ENCODE assay signal across 1 cellular context in the genomic region with DNA sequence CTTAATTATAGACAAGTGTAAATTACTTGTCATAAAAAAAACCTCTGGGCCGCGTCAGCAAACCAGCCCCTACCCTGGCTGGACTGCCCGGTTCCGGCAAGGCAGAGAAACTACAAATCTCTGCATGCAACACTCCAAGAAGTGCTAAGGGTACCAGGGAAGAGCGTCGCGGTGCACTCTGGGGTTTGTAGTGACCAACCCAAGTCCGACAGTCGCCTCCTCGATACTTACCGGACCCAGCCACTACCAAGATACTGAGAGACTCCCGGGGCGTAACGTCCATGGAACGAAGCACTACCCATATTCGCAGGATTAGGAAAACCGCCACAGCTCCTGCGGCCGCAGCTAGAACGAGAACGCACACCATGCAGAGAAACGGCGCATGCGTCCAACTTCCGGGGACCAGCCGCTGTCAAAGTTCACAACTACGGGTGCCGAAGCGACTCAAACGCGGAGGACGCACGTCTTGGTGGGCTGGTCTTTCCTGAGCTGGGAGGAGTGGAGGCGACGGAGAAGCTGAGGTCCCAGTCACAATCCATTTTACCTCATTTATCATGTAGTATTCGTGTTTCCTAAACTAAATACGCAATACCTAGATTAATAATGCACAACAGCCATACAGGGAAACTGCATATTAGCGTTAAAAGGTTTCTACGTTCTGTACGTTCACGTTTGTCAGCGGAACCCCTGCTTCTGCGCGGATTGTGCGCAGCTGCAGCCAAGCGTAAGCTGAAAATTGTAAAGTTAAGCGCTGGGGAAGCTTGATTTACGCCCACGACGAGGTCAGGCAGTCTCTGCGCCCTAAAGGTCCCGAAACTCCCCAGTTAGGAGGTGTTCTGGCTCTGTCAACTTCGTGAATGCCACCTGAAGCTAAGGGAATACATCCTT.
TF ChIP-seq lines count a peak whose summit lies in the region.

A gene with protein sequence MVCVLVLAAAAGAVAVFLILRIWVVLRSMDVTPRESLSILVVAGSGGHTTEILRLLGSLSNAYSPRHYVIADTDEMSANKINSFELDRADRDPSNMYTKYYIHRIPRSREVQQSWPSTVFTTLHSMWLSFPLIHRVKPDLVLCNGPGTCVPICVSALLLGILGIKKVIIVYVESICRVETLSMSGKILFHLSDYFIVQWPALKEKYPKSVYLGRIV (minus strand): TSS at position 420 of the 888 bp plus-strand sequence. CDS start 53 bp downstream, at position 367.

TF ChIP-seq in GM12878, 131 proteins besides CTCF, POLR2A, EP300 and RAD21 (continued from another document and continues in another):
- TF ChIP-seq EGR1 (IDR thresholded peaks at IDR 0.05; ENCODE audit: borderline replicate concordance in 1 of 2, low read depth in 2 of 2, low read length in 2 of 2): peak in 1 of 2 experiments; percentile 37; a peak in 1 of 3 replicates
- TF ChIP-seq, protein P1, sequence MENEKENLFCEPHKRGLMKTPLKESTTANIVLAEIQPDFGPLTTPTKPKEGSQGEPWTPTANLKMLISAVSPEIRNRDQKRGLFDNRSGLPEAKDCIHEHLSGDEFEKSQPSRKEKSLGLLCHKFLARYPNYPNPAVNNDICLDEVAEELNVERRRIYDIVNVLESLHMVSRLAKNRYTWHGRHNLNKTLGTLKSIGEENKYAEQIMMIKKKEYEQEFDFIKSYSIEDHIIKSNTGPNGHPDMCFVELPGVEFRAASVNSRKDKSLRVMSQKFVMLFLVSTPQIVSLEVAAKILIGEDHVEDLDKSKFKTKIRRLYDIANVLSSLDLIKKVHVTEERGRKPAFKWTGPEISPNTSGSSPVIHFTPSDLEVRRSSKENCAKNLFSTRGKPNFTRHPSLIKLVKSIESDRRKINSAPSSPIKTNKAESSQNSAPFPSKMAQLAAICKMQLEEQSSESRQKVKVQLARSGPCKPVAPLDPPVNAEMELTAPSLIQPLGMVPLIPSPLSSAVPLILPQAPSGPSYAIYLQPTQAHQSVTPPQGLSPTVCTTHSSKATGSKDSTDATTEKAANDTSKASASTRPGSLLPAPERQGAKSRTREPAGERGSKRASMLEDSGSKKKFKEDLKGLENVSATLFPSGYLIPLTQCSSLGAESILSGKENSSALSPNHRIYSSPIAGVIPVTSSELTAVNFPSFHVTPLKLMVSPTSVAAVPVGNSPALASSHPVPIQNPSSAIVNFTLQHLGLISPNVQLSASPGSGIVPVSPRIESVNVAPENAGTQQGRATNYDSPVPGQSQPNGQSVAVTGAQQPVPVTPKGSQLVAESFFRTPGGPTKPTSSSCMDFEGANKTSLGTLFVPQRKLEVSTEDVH (IDR thresholded peaks at IDR 0.05; ENCODE audit: low read depth, partially characterized antibody): no peak
- TF ChIP-seq RAD51 (IDR thresholded peaks at IDR 0.05): no peak
- no peak for TF ChIP-seq MTA3 (IDR thresholded peaks at IDR 0.05; ENCODE audit: borderline replicate concordance, low read length)
- peak; percentile 64 for TF ChIP-seq GABPA (IDR thresholded peaks at IDR 0.05; ENCODE audit: low read depth)
- TF ChIP-seq EED (IDR thresholded peaks at IDR 0.05; ENCODE audit: low read depth): no peak
- TF ChIP-seq CHD1 (IDR thresholded peaks at IDR 0.05; ENCODE audit: low read depth, low read length): no peak
- no peak for TF ChIP-seq TCF3 (IDR thresholded peaks at IDR 0.05; ENCODE audit: borderline replicate concordance, insufficient read depth, low read depth, low read length)
- no peak for TF ChIP-seq BACH1 (IDR thresholded peaks at IDR 0.05; ENCODE audit: borderline replicate concordance)
- TF ChIP-seq MXI1 (IDR thresholded peaks at IDR 0.05; ENCODE audit: low read depth, low read length): 0 out of 2 replicates have a peak, but pooled peaks have one; percentile 13
- TF ChIP-seq SMC3 (IDR thresholded peaks at IDR 0.05; ENCODE audit: borderline replicate concordance, low read length): no peak
- peak; percentile 45; the same call in 1 of the 3 replicates for TF ChIP-seq POU2F2 (IDR thresholded peaks at IDR 0.05; ENCODE audit: borderline replicate concordance, low read depth, low read length)
- TF ChIP-seq NR2F1 (conservative IDR thresholded peaks at IDR 0.05): peak; percentile 49; the same call in 1 of the 2 replicates
- TF ChIP-seq CBFB (IDR thresholded peaks at IDR 0.05; ENCODE audit: low read depth): peak; percentile 21; the same call in 1 of the 2 replicates
- TF ChIP-seq LARP7 (IDR thresholded peaks at IDR 0.05): 0 out of 2 replicates have a peak, but pooled peaks have one; percentile 41
- peak; percentile 45; the same call in 1 of the 2 replicates for TF ChIP-seq PAX5 (IDR thresholded peaks at IDR 0.05; ENCODE audit: borderline replicate concordance, low read depth, low read length)
- TF ChIP-seq SUPT20H (IDR thresholded peaks at IDR 0.05; ENCODE audit: borderline replicate concordance, control insufficient read depth, low read depth, low read length): no peak
- TF ChIP-seq CHD2 (IDR thresholded peaks at IDR 0.05; ENCODE audit: borderline replicate concordance, low read depth, low read length): peak; percentile 62; the same call in 1 of the 2 replicates
- TF ChIP-seq, protein P2, sequence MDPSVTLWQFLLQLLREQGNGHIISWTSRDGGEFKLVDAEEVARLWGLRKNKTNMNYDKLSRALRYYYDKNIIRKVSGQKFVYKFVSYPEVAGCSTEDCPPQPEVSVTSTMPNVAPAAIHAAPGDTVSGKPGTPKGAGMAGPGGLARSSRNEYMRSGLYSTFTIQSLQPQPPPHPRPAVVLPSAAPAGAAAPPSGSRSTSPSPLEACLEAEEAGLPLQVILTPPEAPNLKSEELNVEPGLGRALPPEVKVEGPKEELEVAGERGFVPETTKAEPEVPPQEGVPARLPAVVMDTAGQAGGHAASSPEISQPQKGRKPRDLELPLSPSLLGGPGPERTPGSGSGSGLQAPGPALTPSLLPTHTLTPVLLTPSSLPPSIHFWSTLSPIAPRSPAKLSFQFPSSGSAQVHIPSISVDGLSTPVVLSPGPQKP (IDR thresholded peaks at IDR 0.05; ENCODE audit: low read depth, low read length): peak; percentile 64
- TF ChIP-seq TARDBP (IDR thresholded peaks at IDR 0.05; ENCODE audit: borderline replicate concordance): no peak; the same call in 1 of the 2 replicates
- TF ChIP-seq, protein P3, sequence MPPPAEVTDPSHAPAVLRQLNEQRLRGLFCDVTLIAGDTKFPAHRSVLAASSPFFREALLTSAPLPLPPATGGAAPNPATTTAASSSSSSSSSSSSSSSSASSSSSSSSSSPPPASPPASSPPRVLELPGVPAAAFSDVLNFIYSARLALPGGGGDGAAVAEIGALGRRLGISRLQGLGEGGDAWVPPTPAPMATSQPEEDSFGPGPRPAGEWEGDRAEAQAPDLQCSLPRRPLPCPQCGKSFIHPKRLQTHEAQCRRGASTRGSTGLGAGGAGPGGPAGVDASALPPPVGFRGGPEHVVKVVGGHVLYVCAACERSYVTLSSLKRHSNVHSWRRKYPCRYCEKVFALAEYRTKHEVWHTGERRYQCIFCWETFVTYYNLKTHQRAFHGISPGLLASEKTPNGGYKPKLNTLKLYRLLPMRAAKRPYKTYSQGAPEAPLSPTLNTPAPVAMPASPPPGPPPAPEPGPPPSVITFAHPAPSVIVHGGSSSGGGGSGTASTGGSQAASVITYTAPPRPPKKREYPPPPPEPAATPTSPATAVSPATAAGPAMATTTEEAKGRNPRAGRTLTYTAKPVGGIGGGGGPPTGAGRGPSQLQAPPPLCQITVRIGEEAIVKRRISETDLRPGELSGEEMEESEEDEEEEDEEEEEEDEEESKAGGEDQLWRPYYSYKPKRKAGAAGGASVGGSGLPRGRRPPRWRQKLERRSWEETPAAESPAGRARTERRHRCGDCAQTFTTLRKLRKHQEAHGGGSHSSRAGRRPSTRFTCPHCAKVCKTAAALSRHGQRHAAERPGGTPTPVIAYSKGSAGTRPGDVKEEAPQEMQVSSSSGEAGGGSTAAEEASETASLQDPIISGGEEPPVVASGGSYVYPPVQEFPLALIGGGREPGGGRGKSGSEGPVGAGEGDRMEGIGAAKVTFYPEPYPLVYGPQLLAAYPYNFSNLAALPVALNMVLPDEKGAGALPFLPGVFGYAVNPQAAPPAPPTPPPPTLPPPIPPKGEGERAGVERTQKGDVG (CRISPR knock-in tag; IDR thresholded peaks at IDR 0.05): no peak
- no peak for TF ChIP-seq SREBF2 (IDR thresholded peaks at IDR 0.05; ENCODE audit: low read length)
- 0 out of 2 replicates have a peak, but pooled peaks have one; percentile 24 for TF ChIP-seq DPF2 (IDR thresholded peaks at IDR 0.05)
- TF ChIP-seq, protein P4, sequence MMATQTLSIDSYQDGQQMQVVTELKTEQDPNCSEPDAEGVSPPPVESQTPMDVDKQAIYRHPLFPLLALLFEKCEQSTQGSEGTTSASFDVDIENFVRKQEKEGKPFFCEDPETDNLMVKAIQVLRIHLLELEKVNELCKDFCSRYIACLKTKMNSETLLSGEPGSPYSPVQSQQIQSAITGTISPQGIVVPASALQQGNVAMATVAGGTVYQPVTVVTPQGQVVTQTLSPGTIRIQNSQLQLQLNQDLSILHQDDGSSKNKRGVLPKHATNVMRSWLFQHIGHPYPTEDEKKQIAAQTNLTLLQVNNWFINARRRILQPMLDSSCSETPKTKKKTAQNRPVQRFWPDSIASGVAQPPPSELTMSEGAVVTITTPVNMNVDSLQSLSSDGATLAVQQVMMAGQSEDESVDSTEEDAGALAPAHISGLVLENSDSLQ (IDR thresholded peaks at IDR 0.05): peak; percentile 42; the same call in 1 of the 2 replicates
- no peak for TF ChIP-seq MYC (IDR thresholded peaks at IDR 0.05; ENCODE audit: insufficient read depth, insufficient read length, insufficient replicate concordance, low read length, severe bottlenecking)
- peak; percentile 82; the same call in 1 of the 2 replicates for TF ChIP-seq ASH2L (IDR thresholded peaks at IDR 0.05; ENCODE audit: borderline replicate concordance, low read depth)
- TF ChIP-seq RB1 (IDR thresholded peaks at IDR 0.05; ENCODE audit: borderline replicate concordance): no peak
- TF ChIP-seq MEF2B (IDR thresholded peaks at IDR 0.05; ENCODE audit: partially characterized antibody, poor library complexity, severe bottlenecking): no peak
- TF ChIP-seq STAT3 (IDR thresholded peaks at IDR 0.05; ENCODE audit: low read depth, low read length): no peak
- TF ChIP-seq, protein P5, sequence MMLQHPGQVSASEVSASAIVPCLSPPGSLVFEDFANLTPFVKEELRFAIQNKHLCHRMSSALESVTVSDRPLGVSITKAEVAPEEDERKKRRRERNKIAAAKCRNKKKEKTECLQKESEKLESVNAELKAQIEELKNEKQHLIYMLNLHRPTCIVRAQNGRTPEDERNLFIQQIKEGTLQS (IDR thresholded peaks at IDR 0.05; ENCODE audit: borderline replicate concordance, extremely low read depth, low read depth, low read length): no peak; the same call in 1 of the 2 replicates
- peak; percentile 81; the same call in 1 of the 2 replicates for TF ChIP-seq CREM (IDR thresholded peaks at IDR 0.05; ENCODE audit: low read depth)
- no peak for TF ChIP-seq FOS (IDR thresholded peaks at IDR 0.05; ENCODE audit: borderline replicate concordance, extremely low read depth, insufficient read length)
- TF ChIP-seq CREB1 (IDR thresholded peaks at IDR 0.05; ENCODE audit: low read depth): no peak
- TF ChIP-seq, protein P6, sequence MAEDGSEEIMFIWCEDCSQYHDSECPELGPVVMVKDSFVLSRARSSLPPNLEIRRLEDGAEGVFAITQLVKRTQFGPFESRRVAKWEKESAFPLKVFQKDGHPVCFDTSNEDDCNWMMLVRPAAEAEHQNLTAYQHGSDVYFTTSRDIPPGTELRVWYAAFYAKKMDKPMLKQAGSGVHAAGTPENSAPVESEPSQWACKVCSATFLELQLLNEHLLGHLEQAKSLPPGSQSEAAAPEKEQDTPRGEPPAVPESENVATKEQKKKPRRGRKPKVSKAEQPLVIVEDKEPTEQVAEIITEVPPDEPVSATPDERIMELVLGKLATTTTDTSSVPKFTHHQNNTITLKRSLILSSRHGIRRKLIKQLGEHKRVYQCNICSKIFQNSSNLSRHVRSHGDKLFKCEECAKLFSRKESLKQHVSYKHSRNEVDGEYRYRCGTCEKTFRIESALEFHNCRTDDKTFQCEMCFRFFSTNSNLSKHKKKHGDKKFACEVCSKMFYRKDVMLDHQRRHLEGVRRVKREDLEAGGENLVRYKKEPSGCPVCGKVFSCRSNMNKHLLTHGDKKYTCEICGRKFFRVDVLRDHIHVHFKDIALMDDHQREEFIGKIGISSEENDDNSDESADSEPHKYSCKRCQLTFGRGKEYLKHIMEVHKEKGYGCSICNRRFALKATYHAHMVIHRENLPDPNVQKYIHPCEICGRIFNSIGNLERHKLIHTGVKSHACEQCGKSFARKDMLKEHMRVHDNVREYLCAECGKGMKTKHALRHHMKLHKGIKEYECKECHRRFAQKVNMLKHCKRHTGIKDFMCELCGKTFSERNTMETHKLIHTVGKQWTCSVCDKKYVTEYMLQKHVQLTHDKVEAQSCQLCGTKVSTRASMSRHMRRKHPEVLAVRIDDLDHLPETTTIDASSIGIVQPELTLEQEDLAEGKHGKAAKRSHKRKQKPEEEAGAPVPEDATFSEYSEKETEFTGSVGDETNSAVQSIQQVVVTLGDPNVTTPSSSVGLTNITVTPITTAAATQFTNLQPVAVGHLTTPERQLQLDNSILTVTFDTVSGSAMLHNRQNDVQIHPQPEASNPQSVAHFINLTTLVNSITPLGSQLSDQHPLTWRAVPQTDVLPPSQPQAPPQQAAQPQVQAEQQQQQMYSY (CRISPR knock-in tag; IDR thresholded peaks at IDR 0.05): no peak
- TF ChIP-seq, protein P7, sequence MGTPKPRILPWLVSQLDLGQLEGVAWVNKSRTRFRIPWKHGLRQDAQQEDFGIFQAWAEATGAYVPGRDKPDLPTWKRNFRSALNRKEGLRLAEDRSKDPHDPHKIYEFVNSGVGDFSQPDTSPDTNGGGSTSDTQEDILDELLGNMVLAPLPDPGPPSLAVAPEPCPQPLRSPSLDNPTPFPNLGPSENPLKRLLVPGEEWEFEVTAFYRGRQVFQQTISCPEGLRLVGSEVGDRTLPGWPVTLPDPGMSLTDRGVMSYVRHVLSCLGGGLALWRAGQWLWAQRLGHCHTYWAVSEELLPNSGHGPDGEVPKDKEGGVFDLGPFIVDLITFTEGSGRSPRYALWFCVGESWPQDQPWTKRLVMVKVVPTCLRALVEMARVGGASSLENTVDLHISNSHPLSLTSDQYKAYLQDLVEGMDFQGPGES (IDR thresholded peaks at IDR 0.05): no peak
- TF ChIP-seq IKZF1 (conservative IDR thresholded peaks at IDR 0.05): peak; percentile 99
- no peak for TF ChIP-seq HDAC6 (IDR thresholded peaks at IDR 0.05; ENCODE audit: unreplicated experiment)
- TF ChIP-seq PML (IDR thresholded peaks at IDR 0.05; ENCODE audit: low read length): 0 out of 2 replicates have a peak, but pooled peaks have one; percentile 36
- 0 out of 2 replicates have a peak, but pooled peaks have one; percentile 43 for TF ChIP-seq GATAD2B (conservative IDR thresholded peaks at IDR 0.05; ENCODE audit: low read depth)
- no peak for TF ChIP-seq BMI1 (IDR thresholded peaks at IDR 0.05; ENCODE audit: borderline replicate concordance)
- peak; percentile 88 for TF ChIP-seq MTA2 (IDR thresholded peaks at IDR 0.05; ENCODE audit: low read depth)
- TF ChIP-seq CBX5 (IDR thresholded peaks at IDR 0.05; ENCODE audit: low read depth): no peak
- TF ChIP-seq KLF5 (IDR thresholded peaks at IDR 0.05; ENCODE audit: partially characterized antibody): no peak
- TF ChIP-seq TCF12 (IDR thresholded peaks at IDR 0.05; ENCODE audit: low read depth, low read length): no peak
- no peak for TF ChIP-seq RBBP5 (conservative IDR thresholded peaks at IDR 0.05)
